In genomic region chr7:138460649-138461607, GRCh38 we compare ENCODE assay signal across 8 cellular contexts. TPM values are rescaled to one million over a fixed set of nuclear protein-coding genes. Genes with fewer than 3 reads are reported as not detected.
DNase-seq lines count a peak whose midpoint lies in the region; ATAC-seq and TF ChIP-seq lines count a peak whose summit lies in the region.

No MANE protein-coding gene starts in this region.

- peak overlapping the region; percentile 90 for H3K27ac ChIP-seq in KMS-11
- peak overlapping the region; percentile 92 to 98 (median 95) for H3K27ac ChIP-seq in heart left ventricle
- H3K27ac ChIP-seq in upper lobe of right lung: peak overlapping the region; percentile 93

- ATAC-seq in GM21737 (IDR thresholded peaks at IDR 0.05; ENCODE audit: unreplicated experiment) (peak; percentile 45), heart left ventricle (peak in 2 of 4 donors; percentile 29 to 53), upper lobe of right lung (peak; percentile 45)

- H3K36me3 ChIP-seq in KMS-11 (ENCODE audit: insufficient read depth) (no peaks in the 10 kb centered on the region), heart left ventricle (no peaks in the 10 kb centered on the region), upper lobe of right lung (no peaks in the 10 kb centered on the region)

- no peaks in the 10 kb centered on the region for H3K27me3 ChIP-seq in KMS-11 (ENCODE audit: insufficient read depth, low read depth)
- no peaks in the 10 kb centered on the region for H3K27me3 ChIP-seq in heart left ventricle
- H3K27me3 ChIP-seq in upper lobe of right lung: no peaks in the 10 kb centered on the region

- intact Hi-C loops in heart left ventricle (cut with DNase I) (loop anchor here in 4 of 10 donors (5.0 to 10.0 kb wide), 6 partner anchors 54 to 459 kb away; partner anchors contain the start of gene CREB3L2 (in 1 of the 4)), posterior cingulate gyrus (cut with DNase I) (loop anchor here (5.0 kb wide), 1 partner anchor 276 kb away; no protein-coding TSS in a partner anchor), upper lobe of right lung (cut with DNase I) (no loop called here)

- H3K4me2 ChIP-seq in KMS-11: peak overlapping the region; percentile 100

- peaks cover 50% of the 10 kb centered on the region for H3K79me2 ChIP-seq in KMS-11 (ENCODE audit: insufficient read depth, low read depth)

- peaks cover 1% of the 10 kb centered on the region for H3K9me3 Mint-ChIP-seq in activated naive CD8-positive, alpha-beta T cell treated with anti-CD3 and anti-CD28 coated beads for 36 hours

- peaks cover 21% of the 10 kb centered on the region for H3K4me1 Mint-ChIP-seq in activated naive CD8-positive, alpha-beta T cell treated with anti-CD3 and anti-CD28 coated beads for 36 hours

- H4K20me1 ChIP-seq in KMS-11 (ENCODE audit: insufficient read depth): peaks cover 3% of the 10 kb centered on the region; the same call in 1 of the 2 replicates

- peaks cover 13% of the 10 kb centered on the region for H3K36me3 Mint-ChIP-seq in activated naive CD8-positive, alpha-beta T cell treated with anti-CD3 and anti-CD28 coated beads for 36 hours

- H3K4me1 ChIP-seq in KMS-11 (ENCODE audit: low read depth, poor library complexity, severe bottlenecking): peaks cover 26% of the 10 kb centered on the region
- peaks cover 0 to 27% (median 11%) of the 10 kb centered on the region in 12 donors for H3K4me1 ChIP-seq in heart left ventricle
- H3K4me1 ChIP-seq in upper lobe of right lung: peaks cover 4% of the 10 kb centered on the region

- H3K9me3 ChIP-seq in heart left ventricle: no peaks in the 10 kb centered on the region
- no peaks in the 10 kb centered on the region for H3K9me3 ChIP-seq in upper lobe of right lung

- in situ Hi-C loops in SK-MEL-5 (cut with HindIII; ENCODE audit: low pct_unique_long_range_greater_than_20kb, low sequenced_read_pairs): no loop called here

- peak overlapping the region; percentile 74 for H2AFZ ChIP-seq in KMS-11 (ENCODE audit: low read depth)

- no peak for TF ChIP-seq POLR2A in heart left ventricle (IDR thresholded peaks at IDR 0.05)

- no peak overlapping the region for H3K4me3 ChIP-seq in KMS-11 (IDR thresholded peaks at IDR 0.05; ENCODE audit: insufficient read depth, low read depth, low read length)
- H3K4me3 ChIP-seq in heart left ventricle: peak overlapping the region; percentile 72 to 98 (median 89)
- H3K4me3 ChIP-seq in upper lobe of right lung: peak overlapping the region; percentile 88

- no peaks in the 10 kb centered on the region for H3K27me3 Mint-ChIP-seq in activated naive CD8-positive, alpha-beta T cell treated with anti-CD3 and anti-CD28 coated beads for 36 hours

- 0% methylated on average over 26 to 84 of the region's 84 CpGs for WGBS in heart left ventricle, 4 donors

- H3K4me3 Mint-ChIP-seq in activated naive CD8-positive, alpha-beta T cell treated with anti-CD3 and anti-CD28 coated beads for 36 hours: peak overlapping the region; percentile 90

- DNase-seq in ELF-1 (ENCODE audit: low read depth, low spot score) (peak; percentile 65), SK-MEL-5 (ENCODE audit: low read depth, low spot score) (peak; percentile 55), heart left ventricle (peak; percentile 46 to 80 (median 63)), posterior cingulate gyrus (peak; percentile 26 to 91 (median 43)), upper lobe of right lung (peak; percentile 84)
- peak; percentile 74 for DNase-seq in activated naive CD8-positive, alpha-beta T cell treated with anti-CD3 and anti-CD28 coated beads for 36 hours

- peak overlapping the region; percentile 83 for H3K27ac Mint-ChIP-seq in activated naive CD8-positive, alpha-beta T cell treated with anti-CD3 and anti-CD28 coated beads for 36 hours

- peak overlapping the region; percentile 84 for H3K9ac ChIP-seq in KMS-11

- TF ChIP-seq CTCF in KMS-11 (conservative IDR thresholded peaks at IDR 0.05; ENCODE audit: low read depth, low read length): no peak
- TF ChIP-seq CTCF in heart left ventricle (IDR thresholded peaks at IDR 0.05): peak in 3 of 12 donors; percentile 8 to 27 (median 12)
- no peak for TF ChIP-seq CTCF in upper lobe of right lung (IDR thresholded peaks at IDR 0.05)

RNA-seq across cellular contexts. Expression of gene TRIM24, which starts 0.9 kb away (rescaled TPM):
- 11.9 and 12.7 TPM in 2 replicates for total RNA-seq in SK-MEL-5 (2014; rRNA removed; shearing (Covaris generic))
- polyA plus RNA-seq in SK-MEL-5 (2015; cell fraction: cytosol; rRNA removed): 13.7 and 16.6 TPM in 2 replicates
- 12.5 and 13.9 TPM in 2 replicates for polyA plus RNA-seq in SK-MEL-5 (2015; cell fraction: nucleus; rRNA removed)
- total RNA-seq in activated naive CD8-positive, alpha-beta T cell treated with anti-CD3 and anti-CD28 coated beads for 36 hours: 10 to 100 TPM; 15.5 to 17.9 TPM
- total RNA-seq in heart left ventricle (10 to 100 TPM; 14.8 to 27.2 (median 17.5) TPM), upper lobe of right lung (23.9 TPM)
- polyA plus RNA-seq in heart left ventricle: 10 to 100 TPM in 1 of 2 donors, 1 to 10 TPM in 1; 9.0 to 11.5 TPM
